In the genomic region with DNA sequence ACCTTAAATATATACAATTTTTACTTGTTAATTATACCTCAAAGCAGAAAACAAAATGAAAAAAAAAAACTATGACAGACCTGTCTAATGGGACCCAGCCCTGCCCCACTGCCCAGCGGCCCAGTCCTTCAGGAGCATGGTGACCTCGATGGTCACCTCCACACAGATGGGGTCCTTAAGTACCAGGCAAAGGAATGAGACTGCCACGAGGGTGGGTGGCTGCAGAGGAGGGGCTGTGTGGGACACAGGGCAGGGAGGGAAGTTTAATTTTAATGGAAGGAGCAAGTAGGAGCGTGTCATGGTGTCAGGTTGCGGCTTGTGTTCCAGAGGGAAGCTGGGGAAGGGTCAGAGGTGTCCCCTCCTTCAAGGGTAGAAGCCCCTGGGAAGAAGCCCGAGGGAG, we compare ENCODE assay signal across 30 cellular contexts. TPM values are rescaled to one million over a fixed set of nuclear protein-coding genes. Genes with fewer than 3 reads are reported as not detected.
"Had no signal": no experiment of that assay in that cellular context is flagged by ENCODE, and none has a peak within 500 bp of the region (broad histone marks: within the 10 kb centered on the region; RNA-seq: fewer than 3 reads in every experiment).

No MANE protein-coding gene starts in this region.

- H3K27me3 ChIP-seq: pancreas, right atrium auricular region, right lobe of liver, suprapubic skin, tibial artery, upper lobe of right lung, uterus had no signal

- H3K36me3 Mint-ChIP-seq: naive thymus-derived CD8-positive, alpha-beta T cell; stimulated activated effector memory CD8-positive, alpha-beta T cell treated with anti-CD3 and anti-CD28 coated beads, Interleukin-12 subunit alpha, Interleukin-12 subunit beta, amount 100 ng/mL, for 72 hours had no signal

- H3K4me3 ChIP-seq: left ventricle myocardium inferior, lung, mucosa of descending colon, pancreas, right atrium auricular region, right lobe of liver, skin epidermis, suprapubic skin, thoracic aorta, tibial artery, upper lobe of right lung, uterus had no signal

- H3K27me3 Mint-ChIP-seq: naive thymus-derived CD8-positive, alpha-beta T cell; stimulated activated naive CD8-positive, alpha-beta T cell treated with anti-CD3 and anti-CD28 coated beads, Interleukin-15, Interleukin-2, amounts not matched to agents 100 ng/mL and 50 ng/mL, for 24 hours had no signal

- H3K9me3 ChIP-seq: left ventricle myocardium inferior, mucosa of descending colon, pancreas, right atrium auricular region, right lobe of liver, suprapubic skin, thoracic aorta, tibial artery, upper lobe of right lung, uterus had no signal

- H3K4me1 ChIP-seq: left ventricle myocardium inferior, pancreas, right atrium auricular region, right lobe of liver, suprapubic skin, tibial artery, upper lobe of right lung, uterus had no signal

- H3K27ac ChIP-seq: left ventricle myocardium inferior, pancreas, right atrium auricular region, right lobe of liver, skin epidermis, suprapubic skin, thoracic aorta, tibial artery, upper lobe of right lung, uterus had no signal

- H3K27ac Mint-ChIP-seq: naive thymus-derived CD8-positive, alpha-beta T cell; nephron; stimulated activated effector memory CD8-positive, alpha-beta T cell treated with anti-CD3 and anti-CD28 coated beads, Interleukin-12 subunit alpha, Interleukin-12 subunit beta, amount 100 ng/mL, for 72 hours; stimulated activated naive CD8-positive, alpha-beta T cell treated with anti-CD3 and anti-CD28 coated beads, Interleukin-15, Interleukin-2, amounts not matched to agents 100 ng/mL and 50 ng/mL, for 24 hours had no signal

- H3K36me3 ChIP-seq: left ventricle myocardium inferior, pancreas, right atrium auricular region, right lobe of liver, suprapubic skin, thoracic aorta, tibial artery, upper lobe of right lung, uterus had no signal

- DNase-seq: hippocampal formation; kidney glomerular epithelial cell; left cardiac atrium; left ventricle myocardium inferior; mesendoderm; midbrain; mucosa of descending colon; naive thymus-derived CD8-positive, alpha-beta T cell; nucleus accumbens; pancreas; posterior cingulate gyrus; right lobe of liver; stimulated activated CD4-positive, alpha-beta T cell treated with anti-CD3 and anti-CD28 coated beads, Interleukin-12 subunit alpha, Interleukin-12 subunit beta, amount 100 ng/mL, for 4 hours; stimulated activated CD4-positive, alpha-beta T cell treated with anti-CD3 and anti-CD28 coated beads, Interleukin-15, amount 100 ng/mL, for 24 hours; stimulated activated CD4-positive, alpha-beta T cell treated with anti-CD3 and anti-CD28 coated beads, Interleukin-2, amount 100 ng/mL, for 24 hours; stimulated activated CD4-positive, alpha-beta T cell treated with anti-CD3 and anti-CD28 coated beads, Interleukin-4, amount 100 ng/mL, for 24 hours; stimulated activated naive CD4-positive, alpha-beta T cell; tibial artery; trophoblast cell; upper lobe of right lung; uterus had no signal

- ATAC-seq: left cardiac atrium; mucosa of descending colon; naive thymus-derived CD8-positive, alpha-beta T cell; pancreas; right lobe of liver; stimulated activated effector memory CD8-positive, alpha-beta T cell treated with anti-CD3 and anti-CD28 coated beads, Interleukin-12 subunit alpha, Interleukin-12 subunit beta, amount 100 ng/mL, for 72 hours; upper lobe of right lung had no signal

- H3K4me3 Mint-ChIP-seq: naive thymus-derived CD8-positive, alpha-beta T cell; nephron; stimulated activated effector memory CD8-positive, alpha-beta T cell treated with anti-CD3 and anti-CD28 coated beads, Interleukin-12 subunit alpha, Interleukin-12 subunit beta, amount 100 ng/mL, for 72 hours; stimulated activated naive CD8-positive, alpha-beta T cell treated with anti-CD3 and anti-CD28 coated beads, Interleukin-15, Interleukin-2, amounts not matched to agents 100 ng/mL and 50 ng/mL, for 24 hours had no signal

- H3K9me3 Mint-ChIP-seq: naive thymus-derived CD8-positive, alpha-beta T cell; nephron; stimulated activated effector memory CD8-positive, alpha-beta T cell treated with anti-CD3 and anti-CD28 coated beads, Interleukin-12 subunit alpha, Interleukin-12 subunit beta, amount 100 ng/mL, for 72 hours; stimulated activated naive CD8-positive, alpha-beta T cell treated with anti-CD3 and anti-CD28 coated beads, Interleukin-15, Interleukin-2, amounts not matched to agents 100 ng/mL and 50 ng/mL, for 24 hours had no signal

RNA-seq across cellular contexts. Expression of a gene that starts 28.6 kb away (rescaled TPM):
- total RNA-seq: osteoblast had no signal
